In genomic region chr6:95017922-95018321, GRCh38 we compare ENCODE assay signal across 1 cellular context.
TF ChIP-seq lines count a peak whose summit lies in the region.

No MANE protein-coding gene starts in this region.

TF ChIP-seq in H1, 55 proteins besides CTCF, POLR2A, EP300 and RAD21 (continued from another document):
- no peak for TF ChIP-seq RFX5 (IDR thresholded peaks at IDR 0.05; ENCODE audit: borderline replicate concordance, low read depth, low read length)
